ENCODE assay signal across 1 cellular context in the genomic region with DNA sequence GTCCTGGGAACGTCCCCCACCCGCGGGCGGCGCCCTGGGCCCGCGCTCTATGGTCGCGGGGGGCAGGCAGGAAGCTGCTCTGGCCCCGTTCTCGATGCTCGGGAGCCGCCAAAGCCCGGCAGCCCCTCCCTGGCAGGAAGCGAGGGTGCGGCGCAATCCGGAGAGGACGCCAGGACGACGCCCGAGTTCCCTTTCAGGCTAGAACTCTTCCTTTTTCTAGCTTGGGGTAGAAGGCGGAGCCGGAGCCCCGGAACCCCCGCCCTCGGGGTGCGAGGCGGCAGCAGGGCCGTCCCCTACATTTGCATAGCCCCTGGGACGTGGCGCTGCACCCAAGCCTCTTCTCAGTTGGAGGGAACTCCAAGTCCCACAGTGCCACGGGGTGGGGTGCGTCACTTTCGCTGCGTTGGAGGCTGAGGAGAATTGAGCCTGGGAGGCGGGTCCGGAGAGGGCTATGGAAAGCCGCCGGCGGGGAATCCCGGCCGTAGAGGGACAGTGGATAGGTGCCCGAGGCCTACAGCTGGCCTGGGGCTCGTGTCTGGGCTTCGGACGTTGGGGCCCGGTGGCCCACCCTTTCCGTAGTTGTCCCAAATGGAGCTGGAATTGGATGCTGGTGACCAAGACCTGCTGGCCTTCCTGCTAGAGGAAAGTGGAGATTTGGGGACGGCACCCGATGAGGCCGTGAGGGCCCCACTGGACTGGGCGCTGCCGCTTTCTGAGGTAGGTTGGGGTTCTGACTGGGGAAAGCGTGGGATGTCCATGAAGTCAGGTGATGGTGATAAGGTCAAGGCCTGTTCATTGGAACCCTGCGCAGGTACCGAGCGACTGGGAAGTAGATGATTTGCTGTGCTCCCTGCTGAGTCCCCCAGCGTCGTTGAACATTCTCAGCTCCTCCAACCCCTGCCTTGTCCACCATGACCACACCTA.
A peak's percentile ranks its signal among the peaks of the same experiment; 100 is the strongest.
TF ChIP-seq lines count a peak whose summit lies in the region.

A gene with protein sequence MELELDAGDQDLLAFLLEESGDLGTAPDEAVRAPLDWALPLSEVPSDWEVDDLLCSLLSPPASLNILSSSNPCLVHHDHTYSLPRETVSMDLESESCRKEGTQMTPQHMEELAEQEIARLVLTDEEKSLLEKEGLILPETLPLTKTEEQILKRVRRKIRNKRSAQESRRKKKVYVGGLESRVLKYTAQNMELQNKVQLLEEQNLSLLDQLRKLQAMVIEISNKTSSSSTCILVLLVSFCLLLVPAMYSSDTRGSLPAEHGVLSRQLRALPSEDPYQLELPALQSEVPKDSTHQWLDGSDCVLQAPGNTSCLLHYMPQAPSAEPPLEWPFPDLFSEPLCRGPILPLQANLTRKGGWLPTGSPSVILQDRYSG (plus strand): TSS at position 482 of the 924 bp plus-strand sequence. CDS start 107 bp downstream, at position 589.
A gene with protein sequence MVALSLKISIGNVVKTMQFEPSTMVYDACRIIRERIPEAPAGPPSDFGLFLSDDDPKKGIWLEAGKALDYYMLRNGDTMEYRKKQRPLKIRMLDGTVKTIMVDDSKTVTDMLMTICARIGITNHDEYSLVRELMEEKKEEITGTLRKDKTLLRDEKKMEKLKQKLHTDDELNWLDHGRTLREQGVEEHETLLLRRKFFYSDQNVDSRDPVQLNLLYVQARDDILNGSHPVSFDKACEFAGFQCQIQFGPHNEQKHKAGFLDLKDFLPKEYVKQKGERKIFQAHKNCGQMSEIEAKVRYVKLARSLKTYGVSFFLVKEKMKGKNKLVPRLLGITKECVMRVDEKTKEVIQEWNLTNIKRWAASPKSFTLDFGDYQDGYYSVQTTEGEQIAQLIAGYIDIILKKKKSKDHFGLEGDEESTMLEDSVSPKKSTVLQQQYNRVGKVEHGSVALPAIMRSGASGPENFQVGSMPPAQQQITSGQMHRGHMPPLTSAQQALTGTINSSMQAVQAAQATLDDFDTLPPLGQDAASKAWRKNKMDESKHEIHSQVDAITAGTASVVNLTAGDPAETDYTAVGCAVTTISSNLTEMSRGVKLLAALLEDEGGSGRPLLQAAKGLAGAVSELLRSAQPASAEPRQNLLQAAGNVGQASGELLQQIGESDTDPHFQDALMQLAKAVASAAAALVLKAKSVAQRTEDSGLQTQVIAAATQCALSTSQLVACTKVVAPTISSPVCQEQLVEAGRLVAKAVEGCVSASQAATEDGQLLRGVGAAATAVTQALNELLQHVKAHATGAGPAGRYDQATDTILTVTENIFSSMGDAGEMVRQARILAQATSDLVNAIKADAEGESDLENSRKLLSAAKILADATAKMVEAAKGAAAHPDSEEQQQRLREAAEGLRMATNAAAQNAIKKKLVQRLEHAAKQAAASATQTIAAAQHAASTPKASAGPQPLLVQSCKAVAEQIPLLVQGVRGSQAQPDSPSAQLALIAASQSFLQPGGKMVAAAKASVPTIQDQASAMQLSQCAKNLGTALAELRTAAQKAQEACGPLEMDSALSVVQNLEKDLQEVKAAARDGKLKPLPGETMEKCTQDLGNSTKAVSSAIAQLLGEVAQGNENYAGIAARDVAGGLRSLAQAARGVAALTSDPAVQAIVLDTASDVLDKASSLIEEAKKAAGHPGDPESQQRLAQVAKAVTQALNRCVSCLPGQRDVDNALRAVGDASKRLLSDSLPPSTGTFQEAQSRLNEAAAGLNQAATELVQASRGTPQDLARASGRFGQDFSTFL (N-terminal part only) (minus strand): TSS at position 11 of the 924 bp plus-strand sequence. CDS start 6,501 bp downstream, outside the sequence.

TF ChIP-seq in HepG2, 621 proteins besides CTCF, POLR2A, EP300 and RAD21 (continued from another document and continues in another):
- TF ChIP-seq, protein P1, sequence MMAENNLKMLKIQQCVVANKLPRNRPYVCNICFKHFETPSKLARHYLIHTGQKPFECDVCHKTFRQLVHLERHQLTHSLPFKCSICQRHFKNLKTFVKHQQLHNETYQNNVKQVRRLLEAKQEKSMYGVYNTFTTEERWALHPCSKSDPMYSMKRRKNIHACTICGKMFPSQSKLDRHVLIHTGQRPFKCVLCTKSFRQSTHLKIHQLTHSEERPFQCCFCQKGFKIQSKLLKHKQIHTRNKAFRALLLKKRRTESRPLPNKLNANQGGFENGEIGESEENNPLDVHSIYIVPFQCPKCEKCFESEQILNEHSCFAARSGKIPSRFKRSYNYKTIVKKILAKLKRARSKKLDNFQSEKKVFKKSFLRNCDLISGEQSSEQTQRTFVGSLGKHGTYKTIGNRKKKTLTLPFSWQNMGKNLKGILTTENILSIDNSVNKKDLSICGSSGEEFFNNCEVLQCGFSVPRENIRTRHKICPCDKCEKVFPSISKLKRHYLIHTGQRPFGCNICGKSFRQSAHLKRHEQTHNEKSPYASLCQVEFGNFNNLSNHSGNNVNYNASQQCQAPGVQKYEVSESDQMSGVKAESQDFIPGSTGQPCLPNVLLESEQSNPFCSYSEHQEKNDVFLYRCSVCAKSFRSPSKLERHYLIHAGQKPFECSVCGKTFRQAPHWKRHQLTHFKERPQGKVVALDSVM (CRISPR knock-in tag; IDR thresholded peaks at IDR 0.05) = peak; percentile 48; the same call in 1 of the 2 replicates
- TF ChIP-seq ZNF333 (CRISPR knock-in tag; IDR thresholded peaks at IDR 0.05; ENCODE audit: borderline replicate concordance) = no peak
- no peak for TF ChIP-seq ZNF17 (CRISPR knock-in tag; IDR thresholded peaks at IDR 0.05)
- TF ChIP-seq PAX8 (CRISPR knock-in tag; IDR thresholded peaks at IDR 0.05; ENCODE audit: borderline replicate concordance) = peak; percentile 15; the same call in 1 of the 2 replicates
- TF ChIP-seq, protein P2, sequence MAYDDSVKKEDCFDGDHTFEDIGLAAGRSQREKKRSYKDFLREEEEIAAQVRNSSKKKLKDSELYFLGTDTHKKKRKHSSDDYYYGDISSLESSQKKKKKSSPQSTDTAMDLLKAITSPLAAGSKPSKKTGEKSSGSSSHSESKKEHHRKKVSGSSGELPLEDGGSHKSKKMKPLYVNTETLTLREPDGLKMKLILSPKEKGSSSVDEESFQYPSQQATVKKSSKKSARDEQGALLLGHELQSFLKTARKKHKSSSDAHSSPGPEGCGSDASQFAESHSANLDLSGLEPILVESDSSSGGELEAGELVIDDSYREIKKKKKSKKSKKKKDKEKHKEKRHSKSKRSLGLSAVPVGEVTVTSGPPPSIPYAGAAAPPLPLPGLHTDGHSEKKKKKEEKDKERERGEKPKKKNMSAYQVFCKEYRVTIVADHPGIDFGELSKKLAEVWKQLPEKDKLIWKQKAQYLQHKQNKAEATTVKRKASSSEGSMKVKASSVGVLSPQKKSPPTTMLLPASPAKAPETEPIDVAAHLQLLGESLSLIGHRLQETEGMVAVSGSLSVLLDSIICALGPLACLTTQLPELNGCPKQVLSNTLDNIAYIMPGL (CRISPR knock-in tag; IDR thresholded peaks at IDR 0.05; ENCODE audit: borderline replicate concordance in 1 of 2, low read depth in 1 of 2) = peak; percentile 92
- no peak; the same call in none of the 2 replicates for TF ChIP-seq SNAPC2 (CRISPR knock-in tag; IDR thresholded peaks at IDR 0.05)
- peak; percentile 37 for TF ChIP-seq ZEB1 (IDR thresholded peaks at IDR 0.05; ENCODE audit: insufficient replicate concordance, low read depth)
- no peak for TF ChIP-seq SYNCRIP (IDR thresholded peaks at IDR 0.05; ENCODE audit: insufficient read depth, low read depth, low read length)
- TF ChIP-seq, protein P3, sequence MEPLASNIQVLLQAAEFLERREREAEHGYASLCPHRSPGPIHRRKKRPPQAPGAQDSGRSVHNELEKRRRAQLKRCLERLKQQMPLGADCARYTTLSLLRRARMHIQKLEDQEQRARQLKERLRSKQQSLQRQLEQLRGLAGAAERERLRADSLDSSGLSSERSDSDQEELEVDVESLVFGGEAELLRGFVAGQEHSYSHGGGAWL (CRISPR knock-in tag; IDR thresholded peaks at IDR 0.05) = peak; percentile 67; the same call in 1 of the 2 replicates
- TF ChIP-seq ZNF709 (CRISPR knock-in tag; IDR thresholded peaks at IDR 0.05) = 0 out of 2 replicates have a peak, but pooled peaks have one; percentile 35
- TF ChIP-seq, protein P4, sequence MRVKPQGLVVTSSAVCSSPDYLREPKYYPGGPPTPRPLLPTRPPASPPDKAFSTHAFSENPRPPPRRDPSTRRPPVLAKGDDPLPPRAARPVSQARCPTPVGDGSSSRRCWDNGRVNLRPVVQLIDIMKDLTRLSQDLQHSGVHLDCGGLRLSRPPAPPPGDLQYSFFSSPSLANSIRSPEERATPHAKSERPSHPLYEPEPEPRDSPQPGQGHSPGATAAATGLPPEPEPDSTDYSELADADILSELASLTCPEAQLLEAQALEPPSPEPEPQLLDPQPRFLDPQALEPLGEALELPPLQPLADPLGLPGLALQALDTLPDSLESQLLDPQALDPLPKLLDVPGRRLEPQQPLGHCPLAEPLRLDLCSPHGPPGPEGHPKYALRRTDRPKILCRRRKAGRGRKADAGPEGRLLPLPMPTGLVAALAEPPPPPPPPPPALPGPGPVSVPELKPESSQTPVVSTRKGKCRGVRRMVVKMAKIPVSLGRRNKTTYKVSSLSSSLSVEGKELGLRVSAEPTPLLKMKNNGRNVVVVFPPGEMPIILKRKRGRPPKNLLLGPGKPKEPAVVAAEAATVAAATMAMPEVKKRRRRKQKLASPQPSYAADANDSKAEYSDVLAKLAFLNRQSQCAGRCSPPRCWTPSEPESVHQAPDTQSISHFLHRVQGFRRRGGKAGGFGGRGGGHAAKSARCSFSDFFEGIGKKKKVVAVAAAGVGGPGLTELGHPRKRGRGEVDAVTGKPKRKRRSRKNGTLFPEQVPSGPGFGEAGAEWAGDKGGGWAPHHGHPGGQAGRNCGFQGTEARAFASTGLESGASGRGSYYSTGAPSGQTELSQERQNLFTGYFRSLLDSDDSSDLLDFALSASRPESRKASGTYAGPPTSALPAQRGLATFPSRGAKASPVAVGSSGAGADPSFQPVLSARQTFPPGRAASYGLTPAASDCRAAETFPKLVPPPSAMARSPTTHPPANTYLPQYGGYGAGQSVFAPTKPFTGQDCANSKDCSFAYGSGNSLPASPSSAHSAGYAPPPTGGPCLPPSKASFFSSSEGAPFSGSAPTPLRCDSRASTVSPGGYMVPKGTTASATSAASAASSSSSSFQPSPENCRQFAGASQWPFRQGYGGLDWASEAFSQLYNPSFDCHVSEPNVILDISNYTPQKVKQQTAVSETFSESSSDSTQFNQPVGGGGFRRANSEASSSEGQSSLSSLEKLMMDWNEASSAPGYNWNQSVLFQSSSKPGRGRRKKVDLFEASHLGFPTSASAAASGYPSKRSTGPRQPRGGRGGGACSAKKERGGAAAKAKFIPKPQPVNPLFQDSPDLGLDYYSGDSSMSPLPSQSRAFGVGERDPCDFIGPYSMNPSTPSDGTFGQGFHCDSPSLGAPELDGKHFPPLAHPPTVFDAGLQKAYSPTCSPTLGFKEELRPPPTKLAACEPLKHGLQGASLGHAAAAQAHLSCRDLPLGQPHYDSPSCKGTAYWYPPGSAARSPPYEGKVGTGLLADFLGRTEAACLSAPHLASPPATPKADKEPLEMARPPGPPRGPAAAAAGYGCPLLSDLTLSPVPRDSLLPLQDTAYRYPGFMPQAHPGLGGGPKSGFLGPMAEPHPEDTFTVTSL (CRISPR knock-in tag; IDR thresholded peaks at IDR 0.05; ENCODE audit: borderline replicate concordance) = peak; percentile 57
- TF ChIP-seq ZNF326 (CRISPR knock-in tag; IDR thresholded peaks at IDR 0.05; ENCODE audit: borderline replicate concordance) = no peak
- no peak; the same call in 1 of the 2 replicates for TF ChIP-seq ZNF510 (CRISPR knock-in tag; IDR thresholded peaks at IDR 0.05; ENCODE audit: low read depth)
- peak; percentile 79 for TF ChIP-seq KDM3A (CRISPR knock-in tag; IDR thresholded peaks at IDR 0.05; ENCODE audit: low read depth)
- TF ChIP-seq, protein P5, sequence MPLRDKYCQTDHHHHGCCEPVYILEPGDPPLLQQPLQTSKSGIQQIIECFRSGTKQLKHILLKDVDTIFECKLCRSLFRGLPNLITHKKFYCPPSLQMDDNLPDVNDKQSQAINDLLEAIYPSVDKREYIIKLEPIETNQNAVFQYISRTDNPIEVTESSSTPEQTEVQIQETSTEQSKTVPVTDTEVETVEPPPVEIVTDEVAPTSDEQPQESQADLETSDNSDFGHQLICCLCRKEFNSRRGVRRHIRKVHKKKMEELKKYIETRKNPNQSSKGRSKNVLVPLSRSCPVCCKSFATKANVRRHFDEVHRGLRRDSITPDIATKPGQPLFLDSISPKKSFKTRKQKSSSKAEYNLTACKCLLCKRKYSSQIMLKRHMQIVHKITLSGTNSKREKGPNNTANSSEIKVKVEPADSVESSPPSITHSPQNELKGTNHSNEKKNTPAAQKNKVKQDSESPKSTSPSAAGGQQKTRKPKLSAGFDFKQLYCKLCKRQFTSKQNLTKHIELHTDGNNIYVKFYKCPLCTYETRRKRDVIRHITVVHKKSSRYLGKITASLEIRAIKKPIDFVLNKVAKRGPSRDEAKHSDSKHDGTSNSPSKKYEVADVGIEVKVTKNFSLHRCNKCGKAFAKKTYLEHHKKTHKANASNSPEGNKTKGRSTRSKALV (CRISPR knock-in tag; IDR thresholded peaks at IDR 0.05) = peak; percentile 92
- peak; percentile 52; the same call in 1 of the 2 replicates for TF ChIP-seq FOXA3 (CRISPR knock-in tag; IDR thresholded peaks at IDR 0.05)
- TF ChIP-seq NR2F6 (IDR thresholded peaks at IDR 0.05) = no peak
- TF ChIP-seq NR2F6 (CRISPR knock-in tag; IDR thresholded peaks at IDR 0.05) = peak; percentile 70
- TF ChIP-seq, protein P6, sequence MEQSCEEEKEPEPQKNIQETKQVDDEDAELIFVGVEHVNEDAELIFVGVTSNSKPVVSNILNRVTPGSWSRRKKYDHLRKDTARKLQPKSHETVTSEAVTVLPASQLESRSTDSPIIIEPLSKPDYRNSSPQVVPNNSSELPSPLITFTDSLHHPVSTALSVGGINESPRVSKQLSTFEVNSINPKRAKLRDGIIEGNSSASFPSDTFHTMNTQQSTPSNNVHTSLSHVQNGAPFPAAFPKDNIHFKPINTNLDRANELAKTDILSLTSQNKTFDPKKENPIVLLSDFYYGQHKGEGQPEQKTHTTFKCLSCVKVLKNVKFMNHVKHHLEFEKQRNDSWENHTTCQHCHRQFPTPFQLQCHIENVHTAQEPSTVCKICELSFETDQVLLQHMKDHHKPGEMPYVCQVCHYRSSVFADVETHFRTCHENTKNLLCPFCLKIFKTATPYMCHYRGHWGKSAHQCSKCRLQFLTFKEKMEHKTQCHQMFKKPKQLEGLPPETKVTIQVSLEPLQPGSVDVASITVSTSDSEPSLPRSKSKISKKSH (CRISPR knock-in tag; IDR thresholded peaks at IDR 0.05; ENCODE audit: borderline replicate concordance) = peak; percentile 29; the same call in 1 of the 2 replicates
- peak; percentile 82; the same call in 1 of the 2 replicates for TF ChIP-seq MYC (CRISPR knock-in tag; IDR thresholded peaks at IDR 0.05; ENCODE audit: borderline replicate concordance)
- TF ChIP-seq ZSCAN12 (CRISPR knock-in tag; IDR thresholded peaks at IDR 0.05) = no peak
- peak; percentile 47; the same call in 1 of the 2 replicates for TF ChIP-seq ZNF350 (CRISPR knock-in tag; IDR thresholded peaks at IDR 0.05; ENCODE audit: borderline replicate concordance, low read depth)
- no peak for TF ChIP-seq ZNF446 (CRISPR knock-in tag; IDR thresholded peaks at IDR 0.05)
- TF ChIP-seq MIXL1 (CRISPR knock-in tag; IDR thresholded peaks at IDR 0.05) = no peak; the same call in 1 of the 2 replicates
- peak; percentile 8; the same call in 1 of the 2 replicates for TF ChIP-seq ZNF12 (CRISPR knock-in tag; IDR thresholded peaks at IDR 0.05)
- TF ChIP-seq FLYWCH1 (CRISPR knock-in tag; IDR thresholded peaks at IDR 0.05) = no peak
- TF ChIP-seq, protein P7, sequence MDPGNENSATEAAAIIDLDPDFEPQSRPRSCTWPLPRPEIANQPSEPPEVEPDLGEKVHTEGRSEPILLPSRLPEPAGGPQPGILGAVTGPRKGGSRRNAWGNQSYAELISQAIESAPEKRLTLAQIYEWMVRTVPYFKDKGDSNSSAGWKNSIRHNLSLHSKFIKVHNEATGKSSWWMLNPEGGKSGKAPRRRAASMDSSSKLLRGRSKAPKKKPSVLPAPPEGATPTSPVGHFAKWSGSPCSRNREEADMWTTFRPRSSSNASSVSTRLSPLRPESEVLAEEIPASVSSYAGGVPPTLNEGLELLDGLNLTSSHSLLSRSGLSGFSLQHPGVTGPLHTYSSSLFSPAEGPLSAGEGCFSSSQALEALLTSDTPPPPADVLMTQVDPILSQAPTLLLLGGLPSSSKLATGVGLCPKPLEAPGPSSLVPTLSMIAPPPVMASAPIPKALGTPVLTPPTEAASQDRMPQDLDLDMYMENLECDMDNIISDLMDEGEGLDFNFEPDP (CRISPR knock-in tag; conservative IDR thresholded peaks at IDR 0.05) = 0 out of 2 replicates have a peak, but pooled peaks have one; percentile 84
- peak; percentile 75 for TF ChIP-seq ZMYM4 (CRISPR knock-in tag; IDR thresholded peaks at IDR 0.05)
